ENCODE assay signal across 1 cellular context in genomic region chr1:237386362-237387143, GRCh38.
TF ChIP-seq lines count a peak whose summit lies in the region.

No MANE protein-coding gene starts in this region.

TF ChIP-seq in WTC11, 78 proteins besides CTCF, POLR2A, EP300 and RAD21 (continued from another document):
- TF ChIP-seq PRDM15 (CRISPR knock-in tag; IDR thresholded peaks at IDR 0.05) (no peak), ZNF232 (CRISPR knock-in tag; IDR thresholded peaks at IDR 0.05) (no peak), ZNF396 (CRISPR knock-in tag; IDR thresholded peaks at IDR 0.05; ENCODE audit: borderline replicate concordance) (no peak)
